9 cellular contexts compared by ENCODE assay signal in genomic region chr20:36493013-36493800, GRCh38. TPM values are rescaled to one million over a fixed set of nuclear protein-coding genes. Genes with fewer than 3 reads are reported as not detected.
DNase-seq lines count a peak whose midpoint lies in the region; ATAC-seq and TF ChIP-seq lines count a peak whose summit lies in the region.
"Had no signal": no experiment of that assay in that cellular context is flagged by ENCODE, and none has a peak within 500 bp of the region (broad histone marks: within the 10 kb centered on the region; RNA-seq: fewer than 3 reads in every experiment).

No MANE protein-coding gene starts in this region.

- no peak overlapping the region for H3K27ac Mint-ChIP-seq in Caco-2 (ENCODE audit: unreplicated experiment)
- H3K27ac Mint-ChIP-seq in mesothelial cell of epicardium, result peak overlapping the region; percentile 61

- CTCF ChIA-PET in Caco-2 (lab: Charles Lee), result interaction anchor here (0.8 to 2.0 kb wide), 4 partner anchors 20 to 290 kb away, joined by 4 to 8 read pairs (median 4); no protein-coding TSS in a partner anchor

- H3K27me3 ChIP-seq in Caco-2 (replicated peaks; ENCODE audit: control insufficient read depth, insufficient read depth, low read length), result no peaks in the 10 kb centered on the region

- H3K9me3 Mint-ChIP-seq in Caco-2 (ENCODE audit: unreplicated experiment) (no peaks in the 10 kb centered on the region), mesothelial cell of epicardium (no peaks in the 10 kb centered on the region)
- H3K9me3 Mint-ChIP-seq: stimulated activated naive CD8-positive, alpha-beta T cell treated with anti-CD3 and anti-CD28 coated beads, Interleukin-15, amount 100 ng/mL, for 72 hours had no signal

- TF ChIP-seq CTCF in Caco-2 (IDR thresholded peaks at IDR 0.05; ENCODE audit: insufficient read depth in 1 of 2, low read depth in 1 of 2, low read length in 1 of 2, severe bottlenecking in 1 of 2, unreplicated experiment in 1 of 2) (peak; percentile 47 to 62), mesothelial cell of epicardium (IDR thresholded peaks at IDR 0.05; ENCODE audit: unreplicated experiment) (no peak)

- H3K4me1 Mint-ChIP-seq in Caco-2 (ENCODE audit: low read depth, unreplicated experiment) (no peaks in the 10 kb centered on the region), mesothelial cell of epicardium (peaks cover 24% of the 10 kb centered on the region)

- peaks cover 5% of the 10 kb centered on the region for H3K36me3 ChIP-seq in Caco-2 (ENCODE audit: control insufficient read depth, insufficient read depth, low read length)
- H3K36me3 ChIP-seq in KOPT-K1 (ENCODE audit: insufficient read depth, low read length), result peaks cover 12% of the 10 kb centered on the region; the same call in 1 of the 2 replicates

- H3K36me3 Mint-ChIP-seq in Caco-2 (ENCODE audit: insufficient read depth, unreplicated experiment) (peaks cover 46% of the 10 kb centered on the region), mesothelial cell of epicardium (peaks cover 5% of the 10 kb centered on the region)

- POLR2A ChIA-PET in Caco-2 (lab: Charles Lee), result no interaction called here

- H3K9me3 ChIP-seq in Caco-2, result no peaks in the 10 kb centered on the region
- no peaks in the 10 kb centered on the region for H3K9me3 ChIP-seq in KOPT-K1 (ENCODE audit: insufficient read depth, low read length, poor library complexity, severe bottlenecking)

- no peaks in the 10 kb centered on the region; the same call in 1 of the 2 replicates for H3K4me1 ChIP-seq in Caco-2

- intact Hi-C loops in Caco-2 (cut with micrococcal nuclease; ENCODE audit: unreplicated experiment), result no loop called here

- H3K27ac ChIP-seq in KOPT-K1 (ENCODE audit: low read depth, low read length, poor library complexity, severe bottlenecking), result peak overlapping the region; percentile 71

- no peaks in the 10 kb centered on the region for H3K27me3 Mint-ChIP-seq in Caco-2 (ENCODE audit: insufficient read depth, unreplicated experiment)
- no peaks in the 10 kb centered on the region for H3K27me3 Mint-ChIP-seq in mesothelial cell of epicardium (ENCODE audit: low read depth)
- H3K27me3 Mint-ChIP-seq: stimulated activated naive CD8-positive, alpha-beta T cell treated with anti-CD3 and anti-CD28 coated beads, Interleukin-15, amount 100 ng/mL, for 72 hours had no signal

- H3K4me3 Mint-ChIP-seq in Caco-2 (ENCODE audit: unreplicated experiment) (no peak overlapping the region), mesothelial cell of epicardium (no peak overlapping the region)

- BruUV-seq in Caco-2 (replicated peaks; lab: Mats Ljungman, UMichigan), result no TSS peak

- ATAC-seq in HG02981 (IDR thresholded peaks at IDR 0.05; ENCODE audit: unreplicated experiment), result no peak
- ATAC-seq in GM19463 (IDR thresholded peaks at IDR 0.05; ENCODE audit: unreplicated experiment), result no peak
- ATAC-seq in HG02938 (IDR thresholded peaks at IDR 0.05; ENCODE audit: unreplicated experiment), result no peak

- DNase-seq in Caco-2, result peak in 1 of 2 experiments; percentile 55
- peak; percentile 38 for DNase-seq in cerebellar cortex (ENCODE audit: low spot score)
- no peak for DNase-seq in mesothelial cell of epicardium (ENCODE audit: low spot score in 2 of 2, unreplicated experiment in 2 of 2)
- no peak for DNase-seq in DMS79 (lab: John Stamatoyannopoulos, UW)

- H3K4me3 ChIP-seq in Caco-2 (ENCODE audit: low read depth, low read length), result no peak overlapping the region

RNA-seq across cellular contexts. Expression of gene MYL9, which starts 48.1 kb away (rescaled TPM):
- 382 and 446 TPM in 2 replicates for total RNA-seq in Caco-2 (2022)
- 235 to 248 TPM (median 238 TPM) in 3 replicates for total RNA-seq in mesothelial cell of epicardium
